In the genomic region with DNA sequence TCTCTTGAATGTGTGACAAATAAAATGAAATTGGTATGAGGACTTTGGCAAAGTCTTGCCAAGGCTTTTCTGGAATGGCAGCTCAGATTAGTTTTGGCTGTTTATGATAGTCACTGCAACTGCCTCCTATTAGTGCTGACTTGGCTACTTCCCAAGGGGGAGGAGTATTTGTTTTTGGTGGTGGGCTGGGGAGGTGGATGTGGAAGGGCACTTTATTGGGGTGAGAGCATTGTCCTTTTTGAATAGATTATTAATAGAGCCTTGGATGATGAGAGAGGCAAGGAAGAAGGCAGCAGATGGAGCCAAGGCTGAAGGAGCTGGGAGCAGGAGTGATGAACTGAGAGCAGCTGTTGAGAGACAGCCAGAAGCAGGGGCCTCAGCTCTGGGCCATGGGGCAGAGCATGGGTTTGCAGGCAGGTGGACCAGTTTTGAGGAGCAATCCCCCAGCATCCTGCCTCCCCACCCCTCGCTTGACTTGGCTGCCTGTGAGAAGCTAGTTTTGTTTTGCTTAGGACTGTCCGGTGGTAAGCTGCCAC, we compare ENCODE assay signal across 17 cellular contexts. TPM values are rescaled to one million over a fixed set of nuclear protein-coding genes. Genes with fewer than 3 reads are reported as not detected.
A peak's percentile ranks its signal among the peaks of the same experiment; 100 is the strongest.
DNase-seq lines count a peak whose midpoint lies in the region; ATAC-seq and TF ChIP-seq lines count a peak whose summit lies in the region.
"Had no signal": no experiment of that assay in that cellular context is flagged by ENCODE, and none has a peak within 500 bp of the region (broad histone marks: within the 10 kb centered on the region; RNA-seq: fewer than 3 reads in every experiment).

No MANE protein-coding gene starts in this region.

- no peak for TF ChIP-seq POLR2A in esophagus muscularis mucosa (IDR thresholded peaks at IDR 0.05; ENCODE audit: low read depth)

- 80% methylated on average over 2 of the region's 2 CpGs for WGBS in esophagus muscularis mucosa

- CTCF ChIA-PET in A673 (lab: Charles Lee): interaction anchor here (1.2 to 1.4 kb wide), 2 partner anchors 47 to 98 kb away, joined by 3 to 5 read pairs; no protein-coding TSS in a partner anchor

- H3K27ac ChIP-seq in A673 (ENCODE audit: low read depth, low read length, poor library complexity, severe bottlenecking): peak overlapping the region; percentile 49
- peak overlapping the region; percentile 59 to 78 (median 66) for H3K27ac ChIP-seq in esophagus muscularis mucosa (replicated peaks in 1 of 4)
- H3K27ac ChIP-seq: colonic mucosa, epithelial cell of prostate, prostate gland, SJSA1 had no signal

- DNase-seq in A673 (ENCODE audit: low spot score) (no peak), NCI-H524 treated with DMSO at 0.1 percent for 48 hours (lab: John Stamatoyannopoulos, UW) (peak; percentile 55), esophagus muscularis mucosa (ENCODE audit: extremely low spot score) (no peak), GM13976 (ENCODE audit: low spot score) (no peak), NCI-H2107 treated with DMSO at 0.1 percent for 48 hours (lab: John Stamatoyannopoulos, UW; ENCODE audit: unreplicated experiment) (no peak)
- DNase-seq: activated CD4-positive, alpha-beta T cell treated with anti-CD3 and anti-CD28 coated beads, Interleukin-2, amount 50 U/mL, for 4 hours; colonic mucosa; GDM1; HCEC 1CT; kidney; substantia nigra had no signal

- TF ChIP-seq CTCF in A673 (conservative IDR thresholded peaks at IDR 0.05; ENCODE audit: low read depth, low read length): no peak
- TF ChIP-seq CTCF in esophagus muscularis mucosa (IDR thresholded peaks at IDR 0.05): no peak
- TF ChIP-seq CTCF in GM13976 (IDR thresholded peaks at IDR 0.05; ENCODE audit: borderline replicate concordance, control extremely low read depth, extremely low read depth, insufficient read depth, missing control alignments): no peak

- H3K4me1 ChIP-seq in A673 (ENCODE audit: insufficient read depth, low read length, poor library complexity, severe bottlenecking): peaks cover 26% of the 10 kb centered on the region
- peaks cover 30 to 49% (median 41%) of the 10 kb centered on the region in 4 donors for H3K4me1 ChIP-seq in esophagus muscularis mucosa
- peaks cover 14% of the 10 kb centered on the region for H3K4me1 ChIP-seq in neuron (ENCODE audit: insufficient read depth, low read length)
- H3K4me1 ChIP-seq: colonic mucosa, prostate gland, SJSA1 had no signal

- H2AFZ ChIP-seq in neuron (ENCODE audit: low read depth, low read length): peak overlapping the region; percentile 30

- ATAC-seq in HG02981 (IDR thresholded peaks at IDR 0.05; ENCODE audit: unreplicated experiment) (no peak), HG03025 (IDR thresholded peaks at IDR 0.05; ENCODE audit: low FRiP score, unreplicated experiment) (no peak)

- H3K4me3 ChIP-seq in A673 (ENCODE audit: low read depth, low read length, poor library complexity, severe bottlenecking): peak overlapping the region; percentile 7
- no peak overlapping the region for H3K4me3 ChIP-seq in esophagus muscularis mucosa
- H3K4me3 ChIP-seq in neuron (ENCODE audit: low read length): no peak overlapping the region
- H3K4me3 ChIP-seq: colonic mucosa, prostate gland, SJSA1 had no signal

- H3K9me3 ChIP-seq in A673 (ENCODE audit: low read depth, low read length, poor library complexity, severe bottlenecking) (no peaks in the 10 kb centered on the region), esophagus muscularis mucosa (no peaks in the 10 kb centered on the region), neuron (ENCODE audit: low read length) (no peaks in the 10 kb centered on the region)
- H3K9me3 ChIP-seq: colonic mucosa, prostate gland, SJSA1 had no signal

- in situ Hi-C loops in GM13976 (cut with MboI; ENCODE audit: low sequenced_read_pairs, unreplicated experiment): no loop called here

- no peak for TF ChIP-seq EP300 in esophagus muscularis mucosa (IDR thresholded peaks at IDR 0.05)

- no TSS peak for BruUV-seq in A673 (replicated peaks; lab: Mats Ljungman, UMichigan)

- H3K36me3 ChIP-seq in A673 (ENCODE audit: insufficient read depth, low read length, poor library complexity, severe bottlenecking) (no peaks in the 10 kb centered on the region), esophagus muscularis mucosa (peaks cover 0 to 12% (median 2%) of the 10 kb centered on the region in 4 donors), neuron (ENCODE audit: insufficient read depth, low read length) (no peaks in the 10 kb centered on the region)
- H3K36me3 ChIP-seq: colonic mucosa, prostate gland, SJSA1 had no signal

- intact Hi-C loops in A673 (cut with micrococcal nuclease; ENCODE audit: unreplicated experiment) (no loop called here), esophagus muscularis mucosa (cut with DNase I) (no loop called here)

- H3K27me3 ChIP-seq in A673 (replicated peaks; ENCODE audit: insufficient read depth, low read depth, low read length, poor library complexity) (no peaks in the 10 kb centered on the region), esophagus muscularis mucosa (no peaks in the 10 kb centered on the region), neuron (ENCODE audit: insufficient read depth, low read length) (no peaks in the 10 kb centered on the region)
- H3K27me3 ChIP-seq: colonic mucosa, SJSA1 had no signal

- POLR2A ChIA-PET in A673 (lab: Charles Lee; ENCODE audit: low non-redundant PET): interaction anchor here (0.7 kb wide), 1 partner anchor 630 kb away, joined by 3 read pairs; no protein-coding TSS in a partner anchor

RNA-seq across cellular contexts. Expression of a gene that starts 29.6 kb away (rescaled TPM):
- total RNA-seq in A673 (2021) (19.2 and 19.8 TPM in 2 replicates), esophagus muscularis mucosa (100 to 1,000 TPM in 1 of 4 donors, 10 to 100 TPM in 3; 37.3 to 121 (median 68.5) TPM)
